In genomic region chr17:79830763-79831366, GRCh38 we compare ENCODE assay signal across 16 cellular contexts. TPM values are rescaled to one million over a fixed set of nuclear protein-coding genes. Genes with fewer than 3 reads are reported as not detected.
DNase-seq lines count a peak whose midpoint lies in the region; ATAC-seq, FAIRE-seq and TF ChIP-seq lines count a peak whose summit lies in the region.
"Had no signal": no experiment of that assay in that cellular context is flagged by ENCODE, and none has a peak within 500 bp of the region (broad histone marks: within the 10 kb centered on the region; RNA-seq: fewer than 3 reads in every experiment).

No MANE protein-coding gene starts in this region.

- H3K4me2 ChIP-seq in GM12878 (ENCODE audit: control insufficient read depth, insufficient read depth): no peak overlapping the region
- H3K4me2 ChIP-seq in parathyroid adenoma (ENCODE audit: low read length): peak overlapping the region; percentile 81

- TF ChIP-seq RAD21 in GM12878 (IDR thresholded peaks at IDR 0.05; ENCODE audit: insufficient read depth, low read depth, low read length): no peak

- WGBS in GM12878 (ENCODE audit: insufficient coverage, insufficient replicate concordance, low lambda C conversion rate, missing lambda C conversion rate): 56% methylated on average over 10 of the region's 10 CpGs

- BruUV-seq in GM12878 (replicated peaks; lab: Mats Ljungman, UMichigan): no TSS peak

- H3K4me3 ChIP-seq in GM12878: no peak overlapping the region
- peak overlapping the region; percentile 31 for H3K4me3 ChIP-seq in parathyroid adenoma (ENCODE audit: low read depth, low read length)
- no peak overlapping the region for H3K4me3 ChIP-seq in colonic mucosa
- H3K4me3 ChIP-seq: smooth muscle cell had no signal

- peaks cover 0 to 17% of the 10 kb centered on the region in 2 experiments; a peak in 2 of 4 replicates for H3K36me3 ChIP-seq in GM12878 (ENCODE audit: control insufficient read depth in 2 of 2, insufficient read depth in 2 of 2, low read length in 1 of 2)
- no peaks in the 10 kb centered on the region for H3K36me3 ChIP-seq in parathyroid adenoma (ENCODE audit: control insufficient read depth, insufficient read depth, low read length)
- no peaks in the 10 kb centered on the region for H3K36me3 ChIP-seq in colonic mucosa

- H4K20me1 ChIP-seq in GM12878 (ENCODE audit: control insufficient read depth, insufficient read depth): no peaks in the 10 kb centered on the region

- H2AFZ ChIP-seq in GM12878 (ENCODE audit: control insufficient read depth, low read depth, low read length) (no peak overlapping the region), parathyroid adenoma (peak overlapping the region; percentile 88)

- DNase-seq in COLO668 (lab: John Stamatoyannopoulos, UW; ENCODE audit: unreplicated experiment) (peak; percentile 42), NCI-H146 treated with DMSO at 0.1 percent for 48 hours (lab: John Stamatoyannopoulos, UW; ENCODE audit: unreplicated experiment) (peak; percentile 17), GM12878 (ENCODE audit: low read depth, low spot score) (no peak), kidney tubule cell (ENCODE audit: low spot score) (no peak), colonic mucosa (no peak)
- no peak for DNase-seq in activated CD4-positive, alpha-beta T cell treated with anti-CD3 and anti-CD28 coated beads for 1 hour
- DNase-seq: activated CD4-positive, alpha-beta T cell treated with anti-CD3 and anti-CD28 coated beads for 48 hours; activated naive CD8-positive, alpha-beta T cell treated with anti-CD3 and anti-CD28 coated beads for 36 hours; activated T-cell treated with anti-CD3 and anti-CD28 coated beads, Interleukin-2, amount 50 U/mL, for 4 hours; central memory CD4-positive, alpha-beta T cell; foreskin keratinocyte; GDM1; NCI-H1694 treated with DMSO at 0.1 percent for 48 hours had no signal

- FAIRE-seq in GM12878 (lab: Jason Lieb, UNC): no peak
- FAIRE-seq: endometrium had no signal

- no peak for TF ChIP-seq EP300 in GM12878 (IDR thresholded peaks at IDR 0.05; ENCODE audit: borderline replicate concordance in 1 of 2, control insufficient read depth in 1 of 2, low read depth in 2 of 2, low read length in 2 of 2)

- TF ChIP-seq POLR2A in GM12878 (IDR thresholded peaks at IDR 0.05; ENCODE audit: low read depth, low read length): no peak

- peak; percentile 14; the same call in 1 of the 3 replicates for ATAC-seq in GM12878
- ATAC-seq: activated T-cell treated with anti-CD3 and anti-CD28 coated beads, Interleukin-2, amount 50 U/mL, for 4 hours; foreskin keratinocyte had no signal

- in situ Hi-C loops in GM12878 (cut with MboI): no loop called here

- POLR2A ChIA-PET in GM12878 (lab: Charles Lee): no interaction called here

- H3K9me3 ChIP-seq in GM12878 (replicated peaks; ENCODE audit: control insufficient read depth, insufficient read depth, low read length) (no peaks in the 10 kb centered on the region), parathyroid adenoma (ENCODE audit: control insufficient read depth, low read length) (no peaks in the 10 kb centered on the region), colonic mucosa (no peaks in the 10 kb centered on the region)

- intact Hi-C loops in GM12878 (cut with micrococcal nuclease; ENCODE audit: unreplicated experiment) (no loop called here), colonic mucosa (cut with DNase I) (no loop called here)

- RAD21 ChIA-PET in GM12878 (lab: Charles Lee; ENCODE audit: unreplicated experiment): no interaction called here

- H3K27me3 ChIP-seq in GM12878 (replicated peaks in 1 of 2; ENCODE audit: control insufficient read depth in 2 of 2, insufficient read depth in 2 of 2, low read length in 1 of 2): no peaks in the 10 kb centered on the region
- H3K27me3 ChIP-seq in parathyroid adenoma (ENCODE audit: control insufficient read depth, insufficient read depth, low read length): no peaks in the 10 kb centered on the region
- H3K27me3 ChIP-seq in colonic mucosa: no peaks in the 10 kb centered on the region

- CTCF ChIA-PET in GM12878 (lab: Yijun Ruan, JAX): no interaction called here

- no peak for TF ChIP-seq CTCF in GM12878 (IDR thresholded peaks at IDR 0.05 in 2 of 3, conservative IDR thresholded peaks at IDR 0.05 in 1 of 3; ENCODE audit: control insufficient read depth in 2 of 3, extremely low read depth in 1 of 3, insufficient read depth in 1 of 3, low read depth in 3 of 3, low read length in 3 of 3)
- no peak for TF ChIP-seq CTCF in parathyroid adenoma (IDR thresholded peaks at IDR 0.05)
- no peak for TF ChIP-seq CTCF in colonic mucosa (IDR thresholded peaks at IDR 0.05)

- peaks cover 4% of the 10 kb centered on the region; the same call in 1 of the 2 replicates for H3K4me1 ChIP-seq in GM12878 (ENCODE audit: control insufficient read depth, insufficient read depth, low read length)
- H3K4me1 ChIP-seq in parathyroid adenoma: peaks cover 27% of the 10 kb centered on the region
- peaks cover 13% of the 10 kb centered on the region for H3K4me1 ChIP-seq in colonic mucosa
- H3K4me1 ChIP-seq: foreskin keratinocyte had no signal

- SMC1A ChIA-PET in GM12878 (lab: Charles Lee; ENCODE audit: uncharacterized antibody, unreplicated experiment): no interaction called here

- H3K9ac ChIP-seq in GM12878 (ENCODE audit: control insufficient read depth, insufficient read depth, low read length) (no peak overlapping the region), parathyroid adenoma (no peak overlapping the region), colonic mucosa (ENCODE audit: low read depth in 2 of 2, low read length in 2 of 2) (no peak overlapping the region)

- no peaks in the 10 kb centered on the region for H3K79me2 ChIP-seq in GM12878 (ENCODE audit: control insufficient read depth, insufficient read depth, low read length)
- H3K79me2 ChIP-seq in parathyroid adenoma: peaks cover 13% of the 10 kb centered on the region

- H3K27ac ChIP-seq in GM12878 (ENCODE audit: control insufficient read depth, insufficient read depth): no peak overlapping the region
- peak overlapping the region; percentile 66 for H3K27ac ChIP-seq in parathyroid adenoma
- H3K27ac ChIP-seq in colonic mucosa: no peak overlapping the region
- H3K27ac ChIP-seq: foreskin keratinocyte had no signal

TF ChIP-seq in GM12878, 131 proteins besides CTCF, POLR2A, EP300 and RAD21 (continues in another document):
- no peak for TF ChIP-seq WRNIP1 (IDR thresholded peaks at IDR 0.05; ENCODE audit: borderline replicate concordance, low read depth, low read length)

RNA-seq across cellular contexts. Expression of gene CBX4, which starts 8.4 kb away (rescaled TPM):
- 12.4 and 13.3 TPM in 2 replicates for total RNA-seq in GM12878 (2013; cell fraction: nucleolus; rRNA removed)
- total RNA-seq in GM12878 (2014; rRNA removed) (14.5 and 15.5 TPM in 2 replicates), GM12878 (2014; rRNA removed; fragmentation: Illumina TruSeq; extraction: Trizol) (4.3 and 4.6 TPM in 2 replicates), GM12878 (2021) (23.1 and 24.6 TPM in 2 replicates), colonic mucosa (10 to 100 TPM; 10.6 to 18.1 TPM)
- 3.0 TPM for polyA plus RNA-seq in GM12878 (2011; ENCODE audit: low read depth)
- polyA plus RNA-seq in GM12878 (2011; rRNA removed) (9.1 and 11.3 TPM in 2 replicates), GM12878 (2014; fragmentation: Illumina TruSeq; extraction: Trizol) (1.7 and 4.2 TPM in 2 replicates), GM12878 (2014; fragmentation: Nextera tagmentation; extraction: Ambion mirVana) (1 to 10 TPM in 1 of 2 experiments, under 1 TPM in 1; 0.69 to 1.2 TPM), GM12878 (2014; rRNA removed) (19.6 and 20.4 TPM in 2 replicates), GM12878 (2016; fragmentation: Nextera tagmentation; extraction: Ambion mirVana) (1 to 10 TPM; 1.6 to 1.8 TPM)
- 10.8 and 17.6 TPM in 2 replicates for polyA plus RNA-seq in GM12878 (2011; cell fraction: cytosol; rRNA removed)
- polyA plus RNA-seq in GM12878 (2011; cell fraction: nucleus; rRNA removed): 40.0 and 48.6 TPM in 2 replicates
- 12.7 and 18.0 TPM in 2 replicates for polyA plus RNA-seq in GM12878 (2012)
- 5.6 and 15.7 TPM in 2 replicates for polyA minus RNA-seq in GM12878 (2011; rRNA and poly(A)+ RNA removed)
- polyA minus RNA-seq in GM12878 (2011; cell fraction: cytosol; rRNA and poly(A)+ RNA removed): 13.2 and 17.0 TPM in 2 replicates
- polyA minus RNA-seq in GM12878 (2011; cell fraction: nucleus; rRNA and poly(A)+ RNA removed): 11.6 and 17.4 TPM in 2 replicates

RNA-seq across cellular contexts. Expression of gene CBX8, which starts 34.0 kb away (rescaled TPM):
- total RNA-seq in GM12878 (2013; cell fraction: nucleolus; rRNA removed): 3.7 and 4.0 TPM in 2 replicates
- total RNA-seq in GM12878 (2014; rRNA removed) (1.6 and 1.9 TPM in 2 replicates), GM12878 (2014; rRNA removed; fragmentation: Illumina TruSeq; extraction: Trizol) (1.5 and 1.9 TPM in 2 replicates), GM12878 (2021) (6.3 and 6.7 TPM in 2 replicates), colonic mucosa (1 to 10 TPM; 5.0 to 8.1 TPM)
- 0.80 TPM for polyA plus RNA-seq in GM12878 (2011; ENCODE audit: low read depth)
- polyA plus RNA-seq in GM12878 (2011; rRNA removed) (0.35 and 0.64 TPM in 2 replicates), GM12878 (2014; fragmentation: Illumina TruSeq; extraction: Trizol) (0.57 and 1.2 TPM in 2 replicates), GM12878 (2014; fragmentation: Nextera tagmentation; extraction: Ambion mirVana) (under 1 TPM; 0.03 to 0.16 TPM), GM12878 (2014; rRNA removed) (1.9 and 2.1 TPM in 2 replicates), GM12878 (2016; fragmentation: Nextera tagmentation; extraction: Ambion mirVana) (1 to 10 TPM; 2.1 to 3.4 TPM)
- 1.4 and 1.6 TPM in 2 replicates for polyA plus RNA-seq in GM12878 (2011; cell fraction: cytosol; rRNA removed)
- polyA plus RNA-seq in GM12878 (2011; cell fraction: nucleus; rRNA removed): 2.8 and 6.6 TPM in 2 replicates
- polyA plus RNA-seq in GM12878 (2012): 1.8 and 3.9 TPM in 2 replicates
- polyA minus RNA-seq in GM12878 (2011; rRNA and poly(A)+ RNA removed): 0.59 and 0.67 TPM in 2 replicates
- polyA minus RNA-seq in GM12878 (2011; cell fraction: cytosol; rRNA and poly(A)+ RNA removed): 1.2 TPM in 2 replicates
- polyA minus RNA-seq in GM12878 (2011; cell fraction: nucleus; rRNA and poly(A)+ RNA removed): 0.48 and 0.86 TPM in 2 replicates

RNA-seq across cellular contexts. Expression of gene CBX2, which starts 52.9 kb away (rescaled TPM):
- 7.7 and 8.1 TPM in 2 replicates for total RNA-seq in GM12878 (2013; cell fraction: nucleolus; rRNA removed)
- 4.1 and 5.9 TPM in 2 replicates for total RNA-seq in GM12878 (2014; rRNA removed)
- 3.4 and 3.5 TPM in 2 replicates for total RNA-seq in GM12878 (2014; rRNA removed; fragmentation: Illumina TruSeq; extraction: Trizol)
- 7.5 and 8.5 TPM in 2 replicates for total RNA-seq in GM12878 (2021)
- polyA plus RNA-seq in GM12878 (2011; ENCODE audit: low read depth): 0.35 TPM
- polyA plus RNA-seq in GM12878 (2011; rRNA removed): 1.9 and 3.7 TPM in 2 replicates
- 5.0 and 6.4 TPM in 2 replicates for polyA plus RNA-seq in GM12878 (2011; cell fraction: cytosol; rRNA removed)
- 8.9 and 13.7 TPM in 2 replicates for polyA plus RNA-seq in GM12878 (2011; cell fraction: nucleus; rRNA removed)
- polyA plus RNA-seq in GM12878 (2012): 1.1 and 1.8 TPM in 2 replicates
- 1.0 and 3.1 TPM in 2 replicates for polyA plus RNA-seq in GM12878 (2014; fragmentation: Illumina TruSeq; extraction: Trizol)
- polyA plus RNA-seq in GM12878 (2014; fragmentation: Nextera tagmentation; extraction: Ambion mirVana): under 1 TPM; 0.35 to 0.44 TPM
- 4.7 and 6.2 TPM in 2 replicates for polyA plus RNA-seq in GM12878 (2014; rRNA removed)
- 1 to 10 TPM; 5.8 to 6.5 TPM for polyA plus RNA-seq in GM12878 (2016; fragmentation: Nextera tagmentation; extraction: Ambion mirVana)
- 3.1 and 6.5 TPM in 2 replicates for polyA minus RNA-seq in GM12878 (2011; rRNA and poly(A)+ RNA removed)
- 2.8 and 2.9 TPM in 2 replicates for polyA minus RNA-seq in GM12878 (2011; cell fraction: cytosol; rRNA and poly(A)+ RNA removed)
- 3.7 and 7.4 TPM in 2 replicates for polyA minus RNA-seq in GM12878 (2011; cell fraction: nucleus; rRNA and poly(A)+ RNA removed)
- 1 to 10 TPM; 2.1 to 4.0 TPM for total RNA-seq in colonic mucosa

Comparison
In these comparisons a context has a peak if more than half of its experiments do, and no peak if none do; other contexts are left out.
1. DNase-seq: peak in COLO668 (single experiment) and NCI-H146 treated with DMSO at 0.1 percent for 48 hours (single experiment); none in GM12878 (single experiment), kidney tubule cell (single experiment), activated CD4-positive, alpha-beta T cell treated with anti-CD3 and anti-CD28 coated beads for 1 hour (single experiment) and colonic mucosa (single experiment).